ENCODE assay signal across 22 cellular contexts in the genomic region with DNA sequence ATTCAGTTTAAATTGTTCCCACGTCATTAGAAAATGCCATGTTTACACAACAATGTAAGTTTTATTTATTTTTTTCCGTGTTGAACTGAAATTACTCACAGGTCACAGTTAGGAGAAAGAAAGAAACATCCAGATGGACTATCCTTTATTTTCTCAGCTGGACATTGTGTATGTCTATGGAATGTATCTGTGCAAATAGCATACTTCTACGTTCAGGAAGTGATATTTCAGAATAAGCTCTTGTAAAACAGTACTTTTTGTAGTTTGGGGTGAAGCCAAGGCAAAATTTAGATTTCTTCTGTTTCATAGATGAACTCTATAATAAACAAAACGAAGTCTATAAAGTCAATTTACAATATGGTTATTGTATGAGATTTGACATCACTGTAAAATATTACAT.
DNase-seq lines count a peak whose midpoint lies in the region; ATAC-seq and TF ChIP-seq lines count a peak whose summit lies in the region.
"Had no signal": no experiment of that assay in that cellular context is flagged by ENCODE, and none has a peak within 500 bp of the region (broad histone marks: within the 10 kb centered on the region; RNA-seq: fewer than 3 reads in every experiment).

No MANE protein-coding gene starts in this region.

- H3K9me3 ChIP-seq in breast epithelium, result no peaks in the 10 kb centered on the region
- H3K9me3 ChIP-seq: right lobe of liver, SK-N-SH had no signal

- DNase-seq in MCF 10A (ENCODE audit: unreplicated experiment), result peak; percentile 77
- DNase-seq in breast epithelium (ENCODE audit: low spot score in 2 of 2), result no peak
- peak; percentile 8 for DNase-seq in brain microvascular endothelial cell
- DNase-seq in foreskin melanocyte, result peak; percentile 63
- peak; percentile 68 for DNase-seq in smooth muscle cell of the brain vasculature (ENCODE audit: low read depth, low spot score)
- DNase-seq in stimulated activated naive B cell treated with anti-CD40 and anti-IgM and Interleukin-4, amounts not matched to agents 10 μg/mL and 1 μg/mL and 100 μg/mL, for 72 hours, result no peak
- DNase-seq: activated CD4-positive, alpha-beta T cell treated with anti-CD3 and anti-CD28 coated beads for 48 hours; activated CD8-positive, alpha-beta memory T cell treated with anti-CD3 and anti-CD28 coated beads, Interleukin-2, amount 50 U/mL, for 4 hours; activated gamma-delta T cell treated with Interleukin-2 at 50 U/mL for 16 hours; aorta; C1 segment of cervical spinal cord; left cardiac atrium; NCI-H2081 treated with DMSO at 0.1 percent for 48 hours; NCI-H526 treated with DMSO at 0.1 percent for 48 hours; occipital lobe; right lobe of liver; SK-N-SH; stimulated activated CD4-positive, alpha-beta T cell treated with anti-CD3 and anti-CD28 coated beads, Interleukin-1b, Interleukin-23, amount 100 ng/mL, for 48 hours had no signal

- no peaks in the 10 kb centered on the region for H3K36me3 ChIP-seq in breast epithelium
- no peaks in the 10 kb centered on the region for H3K36me3 ChIP-seq in brain microvascular endothelial cell (replicated peaks)
- H3K36me3 ChIP-seq: right lobe of liver had no signal

- BruUV-seq in MCF 10A (replicated peaks; lab: Mats Ljungman, UMichigan), result no TSS peak

- POLR2A ChIA-PET in MCF 10A (lab: Yijun Ruan, JAX), result interaction anchor here (0.6 to 2.1 kb wide), 3 partner anchors 11 to 31 kb away, joined by 3 to 4 read pairs (median 3); no protein-coding TSS in a partner anchor

- TF ChIP-seq POLR2A in breast epithelium (IDR thresholded peaks at IDR 0.05), result no peak

- H3K9me3 Mint-ChIP-seq in MCF 10A (ENCODE audit: unreplicated experiment), result peaks cover 5% of the 10 kb centered on the region
- peaks cover 0 to 3% of the 10 kb centered on the region in 2 donors for H3K9me3 Mint-ChIP-seq in stimulated activated naive B cell treated with anti-CD40 and anti-IgM and Interleukin-4, amounts not matched to agents 10 μg/mL and 1 μg/mL and 100 μg/mL, for 72 hours

- no peaks in the 10 kb centered on the region for H3K27me3 Mint-ChIP-seq in MCF 10A (ENCODE audit: insufficient read depth, unreplicated experiment)
- H3K27me3 Mint-ChIP-seq in stimulated activated naive B cell treated with anti-CD40 and anti-IgM and Interleukin-4, amounts not matched to agents 10 μg/mL and 1 μg/mL and 100 μg/mL, for 72 hours, result no peaks in the 10 kb centered on the region

- TF ChIP-seq CTCF in MCF 10A (IDR thresholded peaks at IDR 0.05; ENCODE audit: unreplicated experiment), result no peak
- TF ChIP-seq CTCF in breast epithelium (IDR thresholded peaks at IDR 0.05), result no peak
- no peak for TF ChIP-seq CTCF in brain microvascular endothelial cell (IDR thresholded peaks at IDR 0.05; ENCODE audit: low read depth, low read length, missing control alignments)

- CTCF ChIA-PET in MCF 10A (lab: Yijun Ruan, JAX), result interaction anchor here (0.7 kb wide), 1 partner anchor 43 kb away, joined by 3 read pairs; no protein-coding TSS in a partner anchor

- peaks cover 17% of the 10 kb centered on the region for H3K4me1 Mint-ChIP-seq in MCF 10A (ENCODE audit: insufficient read depth, unreplicated experiment)
- H3K4me1 Mint-ChIP-seq in stimulated activated naive B cell treated with anti-CD40 and anti-IgM and Interleukin-4, amounts not matched to agents 10 μg/mL and 1 μg/mL and 100 μg/mL, for 72 hours, result peaks cover 11% of the 10 kb centered on the region in 2 donors

- in situ Hi-C loops in brain microvascular endothelial cell (cut with HindIII; ENCODE audit: low pct_ligation_motif_present, low sequenced_read_pairs), result no loop called here

- H3K36me3 Mint-ChIP-seq in MCF 10A (ENCODE audit: insufficient read depth, unreplicated experiment), result no peaks in the 10 kb centered on the region
- peaks cover 0 to 3% of the 10 kb centered on the region in 2 donors for H3K36me3 Mint-ChIP-seq in stimulated activated naive B cell treated with anti-CD40 and anti-IgM and Interleukin-4, amounts not matched to agents 10 μg/mL and 1 μg/mL and 100 μg/mL, for 72 hours

- H3K27me3 ChIP-seq in breast epithelium (no peaks in the 10 kb centered on the region), brain microvascular endothelial cell (replicated peaks) (no peaks in the 10 kb centered on the region)
- H3K27me3 ChIP-seq: right lobe of liver had no signal

- no peak overlapping the region for H3K4me3 Mint-ChIP-seq in MCF 10A (ENCODE audit: unreplicated experiment)
- H3K4me3 Mint-ChIP-seq in stimulated activated naive B cell treated with anti-CD40 and anti-IgM and Interleukin-4, amounts not matched to agents 10 μg/mL and 1 μg/mL and 100 μg/mL, for 72 hours, result no peak overlapping the region

- intact Hi-C loops in MCF 10A (cut with micrococcal nuclease), result no loop called here
- intact Hi-C loops in breast epithelium (cut with DNase I; ENCODE audit: low total_unique reads), result no loop called here

- no peak overlapping the region for H3K27ac Mint-ChIP-seq in MCF 10A (ENCODE audit: low read depth, unreplicated experiment)
- H3K27ac Mint-ChIP-seq in stimulated activated naive B cell treated with anti-CD40 and anti-IgM and Interleukin-4, amounts not matched to agents 10 μg/mL and 1 μg/mL and 100 μg/mL, for 72 hours, result no peak overlapping the region

- no peak overlapping the region for H3K4me3 ChIP-seq in breast epithelium
- no peak overlapping the region for H3K4me3 ChIP-seq in brain microvascular endothelial cell (ENCODE audit: low read depth, low read length)
- H3K4me3 ChIP-seq: right lobe of liver had no signal

- no peaks in the 10 kb centered on the region for H3K4me1 ChIP-seq in breast epithelium
- H3K4me1 ChIP-seq: right lobe of liver had no signal

- no peak overlapping the region for H3K27ac ChIP-seq in breast epithelium
- peak overlapping the region; percentile 78 for H3K27ac ChIP-seq in brain microvascular endothelial cell
- H3K27ac ChIP-seq: 22Rv1, right lobe of liver had no signal

- no peak for ATAC-seq in GM18502 (IDR thresholded peaks at IDR 0.05; ENCODE audit: poor library complexity, unreplicated experiment)
- ATAC-seq in HG02885 (IDR thresholded peaks at IDR 0.05; ENCODE audit: poor library complexity, unreplicated experiment), result no peak
- ATAC-seq in stimulated activated naive B cell treated with anti-CD40 and anti-IgM and Interleukin-4, amounts not matched to agents 10 μg/mL and 1 μg/mL and 100 μg/mL, for 72 hours (replicated peaks), result no peak
- ATAC-seq: HCT116, left cardiac atrium, right lobe of liver had no signal

Comparison
In these comparisons a context has a peak if more than half of its experiments do, and no peak if none do; other contexts are left out.
1. DNase-seq: peak in MCF 10A (single experiment), brain microvascular endothelial cell (single experiment), foreskin melanocyte (single experiment) and smooth muscle cell of the brain vasculature (single experiment); none in breast epithelium (0 of 2) and stimulated activated naive B cell treated with anti-CD40 and anti-IgM and Interleukin-4, amounts not matched to agents 10 μg/mL and 1 μg/mL and 100 μg/mL, for 72 hours (single experiment).